Comparison of ENCODE assay signal across 1 cellular context in the genomic region with DNA sequence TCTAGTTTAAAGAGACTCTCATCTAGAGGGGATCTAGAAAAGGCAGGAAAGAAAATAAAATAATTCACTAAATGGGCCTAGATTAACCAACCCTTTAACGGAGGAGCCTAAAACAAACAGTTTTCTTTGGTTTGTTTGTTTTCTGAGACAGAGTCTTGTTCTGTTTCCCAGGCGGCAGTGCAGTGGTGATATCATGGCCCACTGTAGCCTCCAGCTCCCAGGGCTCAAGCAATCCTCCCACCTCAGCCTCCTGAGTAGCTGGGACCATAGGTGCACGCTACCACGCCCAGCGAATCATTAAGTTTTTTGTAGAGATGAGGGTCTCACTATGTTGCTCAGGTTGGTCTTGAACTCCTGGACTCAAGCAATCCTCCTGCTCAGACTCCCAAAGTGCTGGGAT.
A peak's percentile ranks its signal among the peaks of the same experiment; 100 is the strongest.
TF ChIP-seq lines count a peak whose summit lies in the region.

No MANE protein-coding gene starts in this region.

TF ChIP-seq in HepG2, 621 proteins besides CTCF, POLR2A, EP300 and RAD21 (continued from another document and continues in another):
- TF ChIP-seq, protein P1, sequence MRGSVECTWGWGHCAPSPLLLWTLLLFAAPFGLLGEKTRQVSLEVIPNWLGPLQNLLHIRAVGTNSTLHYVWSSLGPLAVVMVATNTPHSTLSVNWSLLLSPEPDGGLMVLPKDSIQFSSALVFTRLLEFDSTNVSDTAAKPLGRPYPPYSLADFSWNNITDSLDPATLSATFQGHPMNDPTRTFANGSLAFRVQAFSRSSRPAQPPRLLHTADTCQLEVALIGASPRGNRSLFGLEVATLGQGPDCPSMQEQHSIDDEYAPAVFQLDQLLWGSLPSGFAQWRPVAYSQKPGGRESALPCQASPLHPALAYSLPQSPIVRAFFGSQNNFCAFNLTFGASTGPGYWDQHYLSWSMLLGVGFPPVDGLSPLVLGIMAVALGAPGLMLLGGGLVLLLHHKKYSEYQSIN (CRISPR knock-in tag; IDR thresholded peaks at IDR 0.05; ENCODE audit: borderline replicate concordance), result no peak
- TF ChIP-seq SALL1 (CRISPR knock-in tag; IDR thresholded peaks at IDR 0.05), result peak; percentile 22; the same call in 1 of the 2 replicates
- TF ChIP-seq, protein P2, sequence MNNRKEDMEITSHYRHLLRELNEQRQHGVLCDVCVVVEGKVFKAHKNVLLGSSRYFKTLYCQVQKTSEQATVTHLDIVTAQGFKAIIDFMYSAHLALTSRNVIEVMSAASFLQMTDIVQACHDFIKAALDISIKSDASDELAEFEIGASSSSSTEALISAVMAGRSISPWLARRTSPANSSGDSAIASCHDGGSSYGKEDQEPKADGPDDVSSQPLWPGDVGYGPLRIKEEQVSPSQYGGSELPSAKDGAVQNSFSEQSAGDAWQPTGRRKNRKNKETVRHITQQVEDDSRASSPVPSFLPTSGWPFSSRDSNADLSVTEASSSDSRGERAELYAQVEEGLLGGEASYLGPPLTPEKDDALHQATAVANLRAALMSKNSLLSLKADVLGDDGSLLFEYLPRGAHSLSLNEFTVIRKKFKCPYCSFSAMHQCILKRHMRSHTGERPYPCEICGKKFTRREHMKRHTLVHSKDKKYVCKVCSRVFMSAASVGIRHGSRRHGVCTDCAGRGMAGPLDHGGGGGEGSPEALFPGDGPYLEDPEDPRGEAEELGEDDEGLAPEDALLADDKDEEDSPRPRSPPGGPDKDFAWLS (CRISPR knock-in tag; IDR thresholded peaks at IDR 0.05; ENCODE audit: borderline replicate concordance), result no peak
- TF ChIP-seq, protein P3, sequence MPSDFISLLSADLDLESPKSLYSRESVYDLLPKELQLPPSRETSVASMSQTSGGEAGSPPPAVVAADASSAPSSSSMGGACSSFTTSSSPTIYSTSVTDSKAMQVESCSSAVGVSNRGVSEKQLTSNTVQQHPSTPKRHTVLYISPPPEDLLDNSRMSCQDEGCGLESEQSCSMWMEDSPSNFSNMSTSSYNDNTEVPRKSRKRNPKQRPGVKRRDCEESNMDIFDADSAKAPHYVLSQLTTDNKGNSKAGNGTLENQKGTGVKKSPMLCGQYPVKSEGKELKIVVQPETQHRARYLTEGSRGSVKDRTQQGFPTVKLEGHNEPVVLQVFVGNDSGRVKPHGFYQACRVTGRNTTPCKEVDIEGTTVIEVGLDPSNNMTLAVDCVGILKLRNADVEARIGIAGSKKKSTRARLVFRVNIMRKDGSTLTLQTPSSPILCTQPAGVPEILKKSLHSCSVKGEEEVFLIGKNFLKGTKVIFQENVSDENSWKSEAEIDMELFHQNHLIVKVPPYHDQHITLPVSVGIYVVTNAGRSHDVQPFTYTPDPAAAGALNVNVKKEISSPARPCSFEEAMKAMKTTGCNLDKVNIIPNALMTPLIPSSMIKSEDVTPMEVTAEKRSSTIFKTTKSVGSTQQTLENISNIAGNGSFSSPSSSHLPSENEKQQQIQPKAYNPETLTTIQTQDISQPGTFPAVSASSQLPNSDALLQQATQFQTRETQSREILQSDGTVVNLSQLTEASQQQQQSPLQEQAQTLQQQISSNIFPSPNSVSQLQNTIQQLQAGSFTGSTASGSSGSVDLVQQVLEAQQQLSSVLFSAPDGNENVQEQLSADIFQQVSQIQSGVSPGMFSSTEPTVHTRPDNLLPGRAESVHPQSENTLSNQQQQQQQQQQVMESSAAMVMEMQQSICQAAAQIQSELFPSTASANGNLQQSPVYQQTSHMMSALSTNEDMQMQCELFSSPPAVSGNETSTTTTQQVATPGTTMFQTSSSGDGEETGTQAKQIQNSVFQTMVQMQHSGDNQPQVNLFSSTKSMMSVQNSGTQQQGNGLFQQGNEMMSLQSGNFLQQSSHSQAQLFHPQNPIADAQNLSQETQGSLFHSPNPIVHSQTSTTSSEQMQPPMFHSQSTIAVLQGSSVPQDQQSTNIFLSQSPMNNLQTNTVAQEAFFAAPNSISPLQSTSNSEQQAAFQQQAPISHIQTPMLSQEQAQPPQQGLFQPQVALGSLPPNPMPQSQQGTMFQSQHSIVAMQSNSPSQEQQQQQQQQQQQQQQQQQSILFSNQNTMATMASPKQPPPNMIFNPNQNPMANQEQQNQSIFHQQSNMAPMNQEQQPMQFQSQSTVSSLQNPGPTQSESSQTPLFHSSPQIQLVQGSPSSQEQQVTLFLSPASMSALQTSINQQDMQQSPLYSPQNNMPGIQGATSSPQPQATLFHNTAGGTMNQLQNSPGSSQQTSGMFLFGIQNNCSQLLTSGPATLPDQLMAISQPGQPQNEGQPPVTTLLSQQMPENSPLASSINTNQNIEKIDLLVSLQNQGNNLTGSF (CRISPR knock-in tag; IDR thresholded peaks at IDR 0.05), result no peak
- TF ChIP-seq ZNF546 (CRISPR knock-in tag; conservative IDR thresholded peaks at IDR 0.05), result no peak
- TF ChIP-seq RFX5 (IDR thresholded peaks at IDR 0.05; ENCODE audit: low read depth, low read length), result no peak
- no peak for TF ChIP-seq ZNF30 (CRISPR knock-in tag; IDR thresholded peaks at IDR 0.05)
- TF ChIP-seq, protein P4, sequence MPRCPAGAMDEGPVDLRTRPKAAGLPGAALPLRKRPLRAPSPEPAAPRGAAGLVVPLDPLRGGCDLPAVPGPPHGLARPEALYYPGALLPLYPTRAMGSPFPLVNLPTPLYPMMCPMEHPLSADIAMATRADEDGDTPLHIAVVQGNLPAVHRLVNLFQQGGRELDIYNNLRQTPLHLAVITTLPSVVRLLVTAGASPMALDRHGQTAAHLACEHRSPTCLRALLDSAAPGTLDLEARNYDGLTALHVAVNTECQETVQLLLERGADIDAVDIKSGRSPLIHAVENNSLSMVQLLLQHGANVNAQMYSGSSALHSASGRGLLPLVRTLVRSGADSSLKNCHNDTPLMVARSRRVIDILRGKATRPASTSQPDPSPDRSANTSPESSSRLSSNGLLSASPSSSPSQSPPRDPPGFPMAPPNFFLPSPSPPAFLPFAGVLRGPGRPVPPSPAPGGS (CRISPR knock-in tag; IDR thresholded peaks at IDR 0.05), result no peak
- TF ChIP-seq, protein P5, sequence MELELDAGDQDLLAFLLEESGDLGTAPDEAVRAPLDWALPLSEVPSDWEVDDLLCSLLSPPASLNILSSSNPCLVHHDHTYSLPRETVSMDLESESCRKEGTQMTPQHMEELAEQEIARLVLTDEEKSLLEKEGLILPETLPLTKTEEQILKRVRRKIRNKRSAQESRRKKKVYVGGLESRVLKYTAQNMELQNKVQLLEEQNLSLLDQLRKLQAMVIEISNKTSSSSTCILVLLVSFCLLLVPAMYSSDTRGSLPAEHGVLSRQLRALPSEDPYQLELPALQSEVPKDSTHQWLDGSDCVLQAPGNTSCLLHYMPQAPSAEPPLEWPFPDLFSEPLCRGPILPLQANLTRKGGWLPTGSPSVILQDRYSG (CRISPR knock-in tag; IDR thresholded peaks at IDR 0.05), result no peak
- TF ChIP-seq ZFP36L2 (CRISPR knock-in tag; IDR thresholded peaks at IDR 0.05), result no peak
- TF ChIP-seq STAG1 (CRISPR knock-in tag; IDR thresholded peaks at IDR 0.05), result no peak
- no peak for TF ChIP-seq ZNF441 (CRISPR knock-in tag; IDR thresholded peaks at IDR 0.05; ENCODE audit: borderline replicate concordance)
- TF ChIP-seq, protein P6, sequence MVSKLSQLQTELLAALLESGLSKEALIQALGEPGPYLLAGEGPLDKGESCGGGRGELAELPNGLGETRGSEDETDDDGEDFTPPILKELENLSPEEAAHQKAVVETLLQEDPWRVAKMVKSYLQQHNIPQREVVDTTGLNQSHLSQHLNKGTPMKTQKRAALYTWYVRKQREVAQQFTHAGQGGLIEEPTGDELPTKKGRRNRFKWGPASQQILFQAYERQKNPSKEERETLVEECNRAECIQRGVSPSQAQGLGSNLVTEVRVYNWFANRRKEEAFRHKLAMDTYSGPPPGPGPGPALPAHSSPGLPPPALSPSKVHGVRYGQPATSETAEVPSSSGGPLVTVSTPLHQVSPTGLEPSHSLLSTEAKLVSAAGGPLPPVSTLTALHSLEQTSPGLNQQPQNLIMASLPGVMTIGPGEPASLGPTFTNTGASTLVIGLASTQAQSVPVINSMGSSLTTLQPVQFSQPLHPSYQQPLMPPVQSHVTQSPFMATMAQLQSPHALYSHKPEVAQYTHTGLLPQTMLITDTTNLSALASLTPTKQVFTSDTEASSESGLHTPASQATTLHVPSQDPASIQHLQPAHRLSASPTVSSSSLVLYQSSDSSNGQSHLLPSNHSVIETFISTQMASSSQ (IDR thresholded peaks at IDR 0.05; ENCODE audit: low read depth), result no peak
- TF ChIP-seq, protein P6 (CRISPR knock-in tag; IDR thresholded peaks at IDR 0.05; ENCODE audit: borderline replicate concordance), result no peak
- no peak for TF ChIP-seq SATB2 (CRISPR knock-in tag; IDR thresholded peaks at IDR 0.05)
- no peak for TF ChIP-seq FLYWCH1 (CRISPR knock-in tag; IDR thresholded peaks at IDR 0.05)
- peak; percentile 50; the same call in 1 of the 2 replicates for TF ChIP-seq ZMYM4 (CRISPR knock-in tag; IDR thresholded peaks at IDR 0.05)
- TF ChIP-seq, protein P7, sequence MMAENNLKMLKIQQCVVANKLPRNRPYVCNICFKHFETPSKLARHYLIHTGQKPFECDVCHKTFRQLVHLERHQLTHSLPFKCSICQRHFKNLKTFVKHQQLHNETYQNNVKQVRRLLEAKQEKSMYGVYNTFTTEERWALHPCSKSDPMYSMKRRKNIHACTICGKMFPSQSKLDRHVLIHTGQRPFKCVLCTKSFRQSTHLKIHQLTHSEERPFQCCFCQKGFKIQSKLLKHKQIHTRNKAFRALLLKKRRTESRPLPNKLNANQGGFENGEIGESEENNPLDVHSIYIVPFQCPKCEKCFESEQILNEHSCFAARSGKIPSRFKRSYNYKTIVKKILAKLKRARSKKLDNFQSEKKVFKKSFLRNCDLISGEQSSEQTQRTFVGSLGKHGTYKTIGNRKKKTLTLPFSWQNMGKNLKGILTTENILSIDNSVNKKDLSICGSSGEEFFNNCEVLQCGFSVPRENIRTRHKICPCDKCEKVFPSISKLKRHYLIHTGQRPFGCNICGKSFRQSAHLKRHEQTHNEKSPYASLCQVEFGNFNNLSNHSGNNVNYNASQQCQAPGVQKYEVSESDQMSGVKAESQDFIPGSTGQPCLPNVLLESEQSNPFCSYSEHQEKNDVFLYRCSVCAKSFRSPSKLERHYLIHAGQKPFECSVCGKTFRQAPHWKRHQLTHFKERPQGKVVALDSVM (CRISPR knock-in tag; IDR thresholded peaks at IDR 0.05), result peak; percentile 100
- TF ChIP-seq, protein P8, sequence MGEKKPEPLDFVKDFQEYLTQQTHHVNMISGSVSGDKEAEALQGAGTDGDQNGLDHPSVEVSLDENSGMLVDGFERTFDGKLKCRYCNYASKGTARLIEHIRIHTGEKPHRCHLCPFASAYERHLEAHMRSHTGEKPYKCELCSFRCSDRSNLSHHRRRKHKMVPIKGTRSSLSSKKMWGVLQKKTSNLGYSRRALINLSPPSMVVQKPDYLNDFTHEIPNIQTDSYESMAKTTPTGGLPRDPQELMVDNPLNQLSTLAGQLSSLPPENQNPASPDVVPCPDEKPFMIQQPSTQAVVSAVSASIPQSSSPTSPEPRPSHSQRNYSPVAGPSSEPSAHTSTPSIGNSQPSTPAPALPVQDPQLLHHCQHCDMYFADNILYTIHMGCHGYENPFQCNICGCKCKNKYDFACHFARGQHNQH (CRISPR knock-in tag; IDR thresholded peaks at IDR 0.05), result no peak
- TF ChIP-seq TSC22D2 (CRISPR knock-in tag; IDR thresholded peaks at IDR 0.05; ENCODE audit: borderline replicate concordance), result no peak
- TF ChIP-seq SALL2 (CRISPR knock-in tag; IDR thresholded peaks at IDR 0.05), result no peak
- no peak for TF ChIP-seq ZBTB1 (CRISPR knock-in tag; IDR thresholded peaks at IDR 0.05; ENCODE audit: borderline replicate concordance)
- TF ChIP-seq, protein P9, sequence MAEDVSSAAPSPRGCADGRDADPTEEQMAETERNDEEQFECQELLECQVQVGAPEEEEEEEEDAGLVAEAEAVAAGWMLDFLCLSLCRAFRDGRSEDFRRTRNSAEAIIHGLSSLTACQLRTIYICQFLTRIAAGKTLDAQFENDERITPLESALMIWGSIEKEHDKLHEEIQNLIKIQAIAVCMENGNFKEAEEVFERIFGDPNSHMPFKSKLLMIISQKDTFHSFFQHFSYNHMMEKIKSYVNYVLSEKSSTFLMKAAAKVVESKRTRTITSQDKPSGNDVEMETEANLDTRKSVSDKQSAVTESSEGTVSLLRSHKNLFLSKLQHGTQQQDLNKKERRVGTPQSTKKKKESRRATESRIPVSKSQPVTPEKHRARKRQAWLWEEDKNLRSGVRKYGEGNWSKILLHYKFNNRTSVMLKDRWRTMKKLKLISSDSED (CRISPR knock-in tag; IDR thresholded peaks at IDR 0.05), result no peak
- TF ChIP-seq POGZ (CRISPR knock-in tag; IDR thresholded peaks at IDR 0.05), result peak; percentile 82
- TF ChIP-seq SIX1 (CRISPR knock-in tag; IDR thresholded peaks at IDR 0.05; ENCODE audit: borderline replicate concordance), result no peak
- no peak for TF ChIP-seq ARNT (IDR thresholded peaks at IDR 0.05)
- TF ChIP-seq ZNF589 (CRISPR knock-in tag; conservative IDR thresholded peaks at IDR 0.05), result no peak
- TF ChIP-seq NCOA1 (CRISPR knock-in tag; IDR thresholded peaks at IDR 0.05), result no peak
- no peak for TF ChIP-seq ZNF577 (CRISPR knock-in tag; IDR thresholded peaks at IDR 0.05; ENCODE audit: borderline replicate concordance, low read depth)
- TF ChIP-seq ONECUT2 (CRISPR knock-in tag; IDR thresholded peaks at IDR 0.05), result no peak
- no peak for TF ChIP-seq ZKSCAN8 (CRISPR knock-in tag; IDR thresholded peaks at IDR 0.05; ENCODE audit: borderline replicate concordance)
- 0 out of 2 replicates have a peak, but pooled peaks have one; percentile 18 for TF ChIP-seq HDAC1 (CRISPR knock-in tag; IDR thresholded peaks at IDR 0.05)
- TF ChIP-seq MAFK (conservative IDR thresholded peaks at IDR 0.05 in 1 of 2, IDR thresholded peaks at IDR 0.05 in 1 of 2; ENCODE audit: low read length in 2 of 2), result no peak
- TF ChIP-seq, protein P10, sequence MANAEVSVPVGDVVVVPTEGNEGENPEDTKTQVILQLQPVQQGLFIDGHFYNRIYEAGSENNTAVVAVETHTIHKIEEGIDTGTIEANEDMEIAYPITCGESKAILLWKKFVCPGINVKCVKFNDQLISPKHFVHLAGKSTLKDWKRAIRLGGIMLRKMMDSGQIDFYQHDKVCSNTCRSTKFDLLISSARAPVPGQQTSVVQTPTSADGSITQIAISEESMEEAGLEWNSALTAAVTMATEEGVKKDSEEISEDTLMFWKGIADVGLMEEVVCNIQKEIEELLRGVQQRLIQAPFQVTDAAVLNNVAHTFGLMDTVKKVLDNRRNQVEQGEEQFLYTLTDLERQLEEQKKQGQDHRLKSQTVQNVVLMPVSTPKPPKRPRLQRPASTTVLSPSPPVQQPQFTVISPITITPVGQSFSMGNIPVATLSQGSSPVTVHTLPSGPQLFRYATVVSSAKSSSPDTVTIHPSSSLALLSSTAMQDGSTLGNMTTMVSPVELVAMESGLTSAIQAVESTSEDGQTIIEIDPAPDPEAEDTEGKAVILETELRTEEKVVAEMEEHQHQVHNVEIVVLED (CRISPR knock-in tag; IDR thresholded peaks at IDR 0.05; ENCODE audit: borderline replicate concordance), result no peak
- no peak for TF ChIP-seq MTA1 (CRISPR knock-in tag; IDR thresholded peaks at IDR 0.05; ENCODE audit: borderline replicate concordance)
- peak; percentile 16; the same call in 1 of the 2 replicates for TF ChIP-seq HDAC2 (CRISPR knock-in tag; IDR thresholded peaks at IDR 0.05)
- TF ChIP-seq RFX1 (IDR thresholded peaks at IDR 0.05), result no peak
- no peak for TF ChIP-seq ZFP62 (CRISPR knock-in tag; IDR thresholded peaks at IDR 0.05)
- TF ChIP-seq NFE2L2 (IDR thresholded peaks at IDR 0.05; ENCODE audit: low read length), result no peak
- TF ChIP-seq SIX4 (CRISPR knock-in tag; IDR thresholded peaks at IDR 0.05), result no peak
